Comparison of ENCODE assay signal across 15 cellular contexts in genomic region chr4:143975527-143975926, GRCh38. TPM values are rescaled to one million over a fixed set of nuclear protein-coding genes. Genes with fewer than 3 reads are reported as not detected.
"Had no signal": no experiment of that assay in that cellular context is flagged by ENCODE, and none has a peak within 500 bp of the region (broad histone marks: within the 10 kb centered on the region; RNA-seq: fewer than 3 reads in every experiment).

No MANE protein-coding gene starts in this region.

RNA-seq across cellular contexts. Expression of gene GYPB, which starts 43.7 kb away (rescaled TPM):
- total RNA-seq: kidney, left colon, left lung, lower lobe of right lung, mammary epithelial cell, mesothelial cell of epicardium, mononuclear cell, natural killer cell, osteocyte, psoas muscle, sigmoid colon, subcutaneous adipose tissue, suprapubic skin, thoracic aorta, upper lobe of right lung had no signal
